16 cellular contexts compared by ENCODE assay signal in the genomic region with DNA sequence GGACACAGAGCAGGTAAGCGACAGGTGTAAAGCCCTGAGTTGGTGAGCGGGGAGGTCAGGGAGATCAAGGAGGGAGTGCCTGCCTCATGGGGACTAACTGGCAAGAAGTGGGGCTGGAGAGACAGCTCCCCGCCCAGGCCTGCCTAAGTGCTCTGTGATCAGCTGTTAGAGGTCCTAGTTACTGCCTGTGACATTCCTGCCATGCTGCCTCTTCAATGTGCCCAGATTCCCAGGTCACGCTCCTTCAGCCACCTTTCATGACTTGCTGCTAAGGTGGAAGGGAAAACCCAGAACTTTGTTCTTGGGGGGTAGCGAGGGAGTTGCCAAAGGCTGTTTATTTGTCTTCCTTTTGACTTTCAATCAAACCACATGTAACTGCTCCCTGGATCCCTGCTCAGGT.
DNase-seq lines count a peak whose midpoint lies in the region; ATAC-seq and TF ChIP-seq lines count a peak whose summit lies in the region.
"Had no signal": no experiment of that assay in that cellular context is flagged by ENCODE, and none has a peak within 500 bp of the region (broad histone marks: within the 10 kb centered on the region; RNA-seq: fewer than 3 reads in every experiment).

No MANE protein-coding gene starts in this region.

- no peaks in the 10 kb centered on the region for H3K27me3 ChIP-seq in heart left ventricle
- no peaks in the 10 kb centered on the region for H3K27me3 ChIP-seq in right cardiac atrium (ENCODE audit: control insufficient read depth, insufficient read depth)
- no peaks in the 10 kb centered on the region for H3K27me3 ChIP-seq in thymus (ENCODE audit: control insufficient read depth, insufficient read depth)
- H3K27me3 ChIP-seq: thyroid gland had no signal

- peaks cover 16% of the 10 kb centered on the region for H3K4me1 Mint-ChIP-seq in activated naive CD8-positive, alpha-beta T cell treated with anti-CD3 and anti-CD28 coated beads, Interleukin-2, amount 10 ng/mL, durations not matched to agents 7 days and 5 days
- H3K4me1 Mint-ChIP-seq in mesothelial cell of epicardium = peaks cover 11% of the 10 kb centered on the region

- peak in 1 of 4 donors; percentile 32 for ATAC-seq in heart left ventricle
- no peak for ATAC-seq in right cardiac atrium
- ATAC-seq in activated naive CD8-positive, alpha-beta T cell treated with anti-CD3 and anti-CD28 coated beads, Interleukin-2, amount 10 ng/mL, durations not matched to agents 7 days and 5 days (ENCODE audit: low read depth) = no peak

- H3K4me3 Mint-ChIP-seq in activated naive CD8-positive, alpha-beta T cell treated with anti-CD3 and anti-CD28 coated beads, Interleukin-2, amount 10 ng/mL, durations not matched to agents 7 days and 5 days = peak overlapping the region; percentile 44
- H3K4me3 Mint-ChIP-seq in mesothelial cell of epicardium = no peak overlapping the region

- H3K9me3 Mint-ChIP-seq in activated naive CD8-positive, alpha-beta T cell treated with anti-CD3 and anti-CD28 coated beads, Interleukin-2, amount 10 ng/mL, durations not matched to agents 7 days and 5 days = no peaks in the 10 kb centered on the region
- no peaks in the 10 kb centered on the region for H3K9me3 Mint-ChIP-seq in mesothelial cell of epicardium

- H3K27ac ChIP-seq in heart left ventricle (peak overlapping the region in 11 of 12 donors; percentile 20 to 82 (median 68)), right cardiac atrium (ENCODE audit: low read length) (no peak overlapping the region), thymus (ENCODE audit: low read depth) (peak overlapping the region; percentile 33)
- H3K27ac ChIP-seq: thyroid gland had no signal

- peak overlapping the region; percentile 73 for H3K27ac Mint-ChIP-seq in activated naive CD8-positive, alpha-beta T cell treated with anti-CD3 and anti-CD28 coated beads, Interleukin-2, amount 10 ng/mL, durations not matched to agents 7 days and 5 days
- H3K27ac Mint-ChIP-seq in mesothelial cell of epicardium = peak overlapping the region; percentile 74

- intact Hi-C loops in heart left ventricle (cut with DNase I) = loop anchor here in 2 of 10 donors (5.0 to 10.0 kb wide), 3 partner anchors 114 to 171 kb away; a partner anchor contains a TSS
- intact Hi-C loops in right cardiac atrium (cut with DNase I) = no loop called here

- no peaks in the 10 kb centered on the region for H3K27me3 Mint-ChIP-seq in activated naive CD8-positive, alpha-beta T cell treated with anti-CD3 and anti-CD28 coated beads, Interleukin-2, amount 10 ng/mL, durations not matched to agents 7 days and 5 days
- no peaks in the 10 kb centered on the region for H3K27me3 Mint-ChIP-seq in mesothelial cell of epicardium (ENCODE audit: low read depth)

- no peaks in the 10 kb centered on the region for H3K36me3 ChIP-seq in heart left ventricle
- H3K36me3 ChIP-seq in thymus (ENCODE audit: control insufficient read depth, insufficient read depth) = no peaks in the 10 kb centered on the region
- H3K36me3 ChIP-seq: thyroid gland had no signal

- H3K4me3 ChIP-seq in heart left ventricle (peak overlapping the region in 2 of 12 donors; percentile 5 to 31), right cardiac atrium (ENCODE audit: low read length) (no peak overlapping the region), thymus (ENCODE audit: low read length) (no peak overlapping the region)
- H3K4me3 ChIP-seq: thyroid gland had no signal

- H3K9me3 ChIP-seq in heart left ventricle = no peaks in the 10 kb centered on the region
- H3K9me3 ChIP-seq in right cardiac atrium (ENCODE audit: control insufficient read depth, low read length) = no peaks in the 10 kb centered on the region
- no peaks in the 10 kb centered on the region for H3K9me3 ChIP-seq in thymus (ENCODE audit: control insufficient read depth)
- H3K9me3 ChIP-seq: thyroid gland had no signal

- TF ChIP-seq POLR2A in heart left ventricle (IDR thresholded peaks at IDR 0.05) = no peak

- H3K4me1 ChIP-seq in heart left ventricle (peaks cover 0 to 38% (median 18%) of the 10 kb centered on the region in 12 donors), right cardiac atrium (ENCODE audit: control insufficient read depth, insufficient read depth, low read length) (peaks cover 3% of the 10 kb centered on the region), thymus (ENCODE audit: control insufficient read depth, insufficient read depth, low read length) (peaks cover 36% of the 10 kb centered on the region)
- H3K4me1 ChIP-seq: Caco-2 had no signal

- no peaks in the 10 kb centered on the region for H3K36me3 Mint-ChIP-seq in activated naive CD8-positive, alpha-beta T cell treated with anti-CD3 and anti-CD28 coated beads, Interleukin-2, amount 10 ng/mL, durations not matched to agents 7 days and 5 days
- H3K36me3 Mint-ChIP-seq in mesothelial cell of epicardium = no peaks in the 10 kb centered on the region

- no peak for DNase-seq in heart left ventricle
- DNase-seq in right cardiac atrium = no peak
- no peak for DNase-seq in activated naive CD8-positive, alpha-beta T cell treated with anti-CD3 and anti-CD28 coated beads, Interleukin-2, amount 10 ng/mL, durations not matched to agents 7 days and 5 days
- no peak for DNase-seq in mesothelial cell of epicardium (ENCODE audit: low spot score in 2 of 2, unreplicated experiment in 2 of 2)
- no peak for DNase-seq in activated CD4-positive, CD25-positive, alpha-beta regulatory T cell treated with anti-CD3 and anti-CD28 coated beads, Interleukin-2, amount 50 U/mL, for 72 hours
- DNase-seq in GF-D8 (lab: John Stamatoyannopoulos, UW) = no peak
- DNase-seq in dermis blood vessel endothelial cell = no peak
- DNase-seq: ACHN; activated CD4-positive, CD25-positive, alpha-beta regulatory T cell; Caco-2; NCI-H1694; NCI-H446 treated with DMSO at 0.1 percent for 48 hours; stimulated activated CD4-positive, alpha-beta T cell treated with anti-CD3 and anti-CD28 coated beads, Interleukin-2, amount 100 ng/mL, for 48 hours; stimulated activated CD8-positive, alpha-beta memory T cell treated with anti-CD3 and anti-CD28 coated beads, Interleukin-4, amount 100 ng/mL, for 48 hours; thyroid gland had no signal

- WGBS in heart left ventricle, 4 donors = 68 to 86% (median 80%) methylated on average over 5 of the region's 5 CpGs
- 92% methylated on average over 5 of the region's 5 CpGs for WGBS in right cardiac atrium
- 59% methylated on average over 5 of the region's 5 CpGs for WGBS in thymus

- TF ChIP-seq CTCF in heart left ventricle (IDR thresholded peaks at IDR 0.05) (no peak), mesothelial cell of epicardium (IDR thresholded peaks at IDR 0.05; ENCODE audit: unreplicated experiment) (no peak)

- POLR2A ChIA-PET in activated naive CD8-positive, alpha-beta T cell treated with anti-CD3 and anti-CD28 coated beads, Interleukin-2, amount 10 ng/mL, durations not matched to agents 7 days and 5 days (lab: Charles Lee) = interaction anchor here (0.7 to 1.1 kb wide), 2 partner anchors 12 to 19 kb away, joined by 3 to 7 read pairs; no protein-coding TSS in a partner anchor
